1 cellular context compared by ENCODE assay signal in the genomic region with DNA sequence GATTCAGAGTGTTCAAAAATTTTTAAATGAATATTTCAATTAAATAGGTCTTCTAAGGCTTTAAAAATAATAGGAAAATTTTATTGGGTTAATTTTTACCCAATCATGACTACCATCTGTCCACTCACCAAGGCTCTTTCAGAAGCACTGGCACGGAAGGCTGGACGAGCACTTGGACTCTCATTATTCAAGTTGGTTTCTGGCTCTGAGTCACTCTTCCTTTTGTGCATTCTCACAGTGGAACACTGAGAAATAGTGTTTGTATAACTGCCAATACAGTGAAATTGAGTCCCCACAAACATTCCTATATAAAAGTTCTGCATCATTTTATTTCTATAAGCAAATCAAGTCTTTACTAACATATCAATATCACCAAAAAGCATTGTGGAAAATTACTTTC.
TF ChIP-seq lines count a peak whose summit lies in the region.

No MANE protein-coding gene starts in this region.

TF ChIP-seq in GM12878, 131 proteins besides CTCF, POLR2A, EP300 and RAD21 (continued from another document):
- TF ChIP-seq, protein P1, sequence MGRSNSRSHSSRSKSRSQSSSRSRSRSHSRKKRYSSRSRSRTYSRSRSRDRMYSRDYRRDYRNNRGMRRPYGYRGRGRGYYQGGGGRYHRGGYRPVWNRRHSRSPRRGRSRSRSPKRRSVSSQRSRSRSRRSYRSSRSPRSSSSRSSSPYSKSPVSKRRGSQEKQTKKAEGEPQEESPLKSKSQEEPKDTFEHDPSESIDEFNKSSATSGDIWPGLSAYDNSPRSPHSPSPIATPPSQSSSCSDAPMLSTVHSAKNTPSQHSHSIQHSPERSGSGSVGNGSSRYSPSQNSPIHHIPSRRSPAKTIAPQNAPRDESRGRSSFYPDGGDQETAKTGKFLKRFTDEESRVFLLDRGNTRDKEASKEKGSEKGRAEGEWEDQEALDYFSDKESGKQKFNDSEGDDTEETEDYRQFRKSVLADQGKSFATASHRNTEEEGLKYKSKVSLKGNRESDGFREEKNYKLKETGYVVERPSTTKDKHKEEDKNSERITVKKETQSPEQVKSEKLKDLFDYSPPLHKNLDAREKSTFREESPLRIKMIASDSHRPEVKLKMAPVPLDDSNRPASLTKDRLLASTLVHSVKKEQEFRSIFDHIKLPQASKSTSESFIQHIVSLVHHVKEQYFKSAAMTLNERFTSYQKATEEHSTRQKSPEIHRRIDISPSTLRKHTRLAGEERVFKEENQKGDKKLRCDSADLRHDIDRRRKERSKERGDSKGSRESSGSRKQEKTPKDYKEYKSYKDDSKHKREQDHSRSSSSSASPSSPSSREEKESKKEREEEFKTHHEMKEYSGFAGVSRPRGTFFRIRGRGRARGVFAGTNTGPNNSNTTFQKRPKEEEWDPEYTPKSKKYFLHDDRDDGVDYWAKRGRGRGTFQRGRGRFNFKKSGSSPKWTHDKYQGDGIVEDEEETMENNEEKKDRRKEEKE (IDR thresholded peaks at IDR 0.05), result no peak
- TF ChIP-seq, protein P2, sequence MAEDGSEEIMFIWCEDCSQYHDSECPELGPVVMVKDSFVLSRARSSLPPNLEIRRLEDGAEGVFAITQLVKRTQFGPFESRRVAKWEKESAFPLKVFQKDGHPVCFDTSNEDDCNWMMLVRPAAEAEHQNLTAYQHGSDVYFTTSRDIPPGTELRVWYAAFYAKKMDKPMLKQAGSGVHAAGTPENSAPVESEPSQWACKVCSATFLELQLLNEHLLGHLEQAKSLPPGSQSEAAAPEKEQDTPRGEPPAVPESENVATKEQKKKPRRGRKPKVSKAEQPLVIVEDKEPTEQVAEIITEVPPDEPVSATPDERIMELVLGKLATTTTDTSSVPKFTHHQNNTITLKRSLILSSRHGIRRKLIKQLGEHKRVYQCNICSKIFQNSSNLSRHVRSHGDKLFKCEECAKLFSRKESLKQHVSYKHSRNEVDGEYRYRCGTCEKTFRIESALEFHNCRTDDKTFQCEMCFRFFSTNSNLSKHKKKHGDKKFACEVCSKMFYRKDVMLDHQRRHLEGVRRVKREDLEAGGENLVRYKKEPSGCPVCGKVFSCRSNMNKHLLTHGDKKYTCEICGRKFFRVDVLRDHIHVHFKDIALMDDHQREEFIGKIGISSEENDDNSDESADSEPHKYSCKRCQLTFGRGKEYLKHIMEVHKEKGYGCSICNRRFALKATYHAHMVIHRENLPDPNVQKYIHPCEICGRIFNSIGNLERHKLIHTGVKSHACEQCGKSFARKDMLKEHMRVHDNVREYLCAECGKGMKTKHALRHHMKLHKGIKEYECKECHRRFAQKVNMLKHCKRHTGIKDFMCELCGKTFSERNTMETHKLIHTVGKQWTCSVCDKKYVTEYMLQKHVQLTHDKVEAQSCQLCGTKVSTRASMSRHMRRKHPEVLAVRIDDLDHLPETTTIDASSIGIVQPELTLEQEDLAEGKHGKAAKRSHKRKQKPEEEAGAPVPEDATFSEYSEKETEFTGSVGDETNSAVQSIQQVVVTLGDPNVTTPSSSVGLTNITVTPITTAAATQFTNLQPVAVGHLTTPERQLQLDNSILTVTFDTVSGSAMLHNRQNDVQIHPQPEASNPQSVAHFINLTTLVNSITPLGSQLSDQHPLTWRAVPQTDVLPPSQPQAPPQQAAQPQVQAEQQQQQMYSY (CRISPR knock-in tag; IDR thresholded peaks at IDR 0.05), result no peak
- TF ChIP-seq BCL11A (IDR thresholded peaks at IDR 0.05; ENCODE audit: low read depth, low read length) (no peak), NBN (IDR thresholded peaks at IDR 0.05) (no peak), SUPT20H (IDR thresholded peaks at IDR 0.05; ENCODE audit: borderline replicate concordance, control insufficient read depth, low read depth, low read length) (no peak), PML (IDR thresholded peaks at IDR 0.05; ENCODE audit: low read length) (no peak), ZZZ3 (IDR thresholded peaks at IDR 0.05; ENCODE audit: control insufficient read depth, insufficient read length, low read depth) (no peak), BHLHE40 (IDR thresholded peaks at IDR 0.05; ENCODE audit: borderline replicate concordance in 1 of 2, low read depth in 2 of 2, low read length in 1 of 2) (no peak)
- TF ChIP-seq, protein P3, sequence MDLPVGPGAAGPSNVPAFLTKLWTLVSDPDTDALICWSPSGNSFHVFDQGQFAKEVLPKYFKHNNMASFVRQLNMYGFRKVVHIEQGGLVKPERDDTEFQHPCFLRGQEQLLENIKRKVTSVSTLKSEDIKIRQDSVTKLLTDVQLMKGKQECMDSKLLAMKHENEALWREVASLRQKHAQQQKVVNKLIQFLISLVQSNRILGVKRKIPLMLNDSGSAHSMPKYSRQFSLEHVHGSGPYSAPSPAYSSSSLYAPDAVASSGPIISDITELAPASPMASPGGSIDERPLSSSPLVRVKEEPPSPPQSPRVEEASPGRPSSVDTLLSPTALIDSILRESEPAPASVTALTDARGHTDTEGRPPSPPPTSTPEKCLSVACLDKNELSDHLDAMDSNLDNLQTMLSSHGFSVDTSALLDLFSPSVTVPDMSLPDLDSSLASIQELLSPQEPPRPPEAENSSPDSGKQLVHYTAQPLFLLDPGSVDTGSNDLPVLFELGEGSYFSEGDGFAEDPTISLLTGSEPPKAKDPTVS (IDR thresholded peaks at IDR 0.05; ENCODE audit: low read depth, low read length), result no peak
- TF ChIP-seq, protein P4, sequence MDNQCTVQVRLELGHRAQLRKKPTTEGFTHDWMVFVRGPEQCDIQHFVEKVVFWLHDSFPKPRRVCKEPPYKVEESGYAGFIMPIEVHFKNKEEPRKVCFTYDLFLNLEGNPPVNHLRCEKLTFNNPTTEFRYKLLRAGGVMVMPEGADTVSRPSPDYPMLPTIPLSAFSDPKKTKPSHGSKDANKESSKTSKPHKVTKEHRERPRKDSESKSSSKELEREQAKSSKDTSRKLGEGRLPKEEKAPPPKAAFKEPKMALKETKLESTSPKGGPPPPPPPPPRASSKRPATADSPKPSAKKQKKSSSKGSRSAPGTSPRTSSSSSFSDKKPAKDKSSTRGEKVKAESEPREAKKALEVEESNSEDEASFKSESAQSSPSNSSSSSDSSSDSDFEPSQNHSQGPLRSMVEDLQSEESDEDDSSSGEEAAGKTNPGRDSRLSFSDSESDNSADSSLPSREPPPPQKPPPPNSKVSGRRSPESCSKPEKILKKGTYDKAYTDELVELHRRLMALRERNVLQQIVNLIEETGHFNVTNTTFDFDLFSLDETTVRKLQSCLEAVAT (IDR thresholded peaks at IDR 0.05), result no peak
